In genomic region chr12:7123806-7124519, GRCh38 we compare ENCODE assay signal across 1 cellular context.
TF ChIP-seq lines count a peak whose summit lies in the region.

No MANE protein-coding gene starts in this region.

TF ChIP-seq in GM12878, 131 proteins besides CTCF, POLR2A, EP300 and RAD21:
- TF ChIP-seq USF2 (IDR thresholded peaks at IDR 0.05; ENCODE audit: borderline replicate concordance, low read depth, low read length) (no peak), ZBTB11 (CRISPR knock-in tag; IDR thresholded peaks at IDR 0.05) (no peak), E4F1 (IDR thresholded peaks at IDR 0.05; ENCODE audit: borderline replicate concordance, partially characterized antibody) (no peak), ZNF622 (IDR thresholded peaks at IDR 0.05) (no peak), BHLHE40 (IDR thresholded peaks at IDR 0.05; ENCODE audit: borderline replicate concordance in 1 of 2, low read depth in 2 of 2, low read length in 1 of 2) (no peak), IRF4 (IDR thresholded peaks at IDR 0.05; ENCODE audit: low read depth, low read length) (no peak), CBX3 (IDR thresholded peaks at IDR 0.05; ENCODE audit: borderline replicate concordance, low read depth) (no peak)
